In the genomic region with DNA sequence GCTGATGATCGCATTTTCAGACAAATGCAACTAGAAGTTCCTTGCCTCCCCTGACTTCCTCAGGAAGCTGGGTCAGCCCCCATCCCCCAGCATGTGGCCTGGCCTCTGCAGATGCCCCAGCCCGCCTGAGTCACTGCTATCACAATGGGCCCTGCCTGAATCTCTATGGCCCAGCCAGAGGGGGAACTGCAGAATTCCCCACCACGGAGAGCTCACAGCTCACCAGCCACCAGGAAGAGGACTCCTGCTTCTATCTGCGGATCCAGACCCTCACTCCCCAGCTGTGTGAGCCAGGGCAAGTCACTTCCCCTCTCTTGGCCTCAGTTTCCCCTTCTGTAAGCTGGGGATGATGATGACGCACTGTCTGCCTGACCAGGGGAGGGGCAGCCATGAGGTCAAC, we compare ENCODE assay signal across 10 cellular contexts. TPM values are rescaled to one million over a fixed set of nuclear protein-coding genes. Genes with fewer than 3 reads are reported as not detected.
DNase-seq lines count a peak whose midpoint lies in the region; ATAC-seq lines count a peak whose summit lies in the region.
"Had no signal": no experiment of that assay in that cellular context is flagged by ENCODE, and none has a peak within 500 bp of the region (broad histone marks: within the 10 kb centered on the region; RNA-seq: fewer than 3 reads in every experiment).

No MANE protein-coding gene starts in this region.

- H3K9me3 Mint-ChIP-seq in activated CD4-positive, alpha-beta memory T cell treated with anti-CD3 and anti-CD28 coated beads for 36 hours, result no peaks in the 10 kb centered on the region

- CTCF ChIA-PET in activated CD4-positive, alpha-beta memory T cell treated with anti-CD3 and anti-CD28 coated beads for 36 hours (lab: Charles Lee), result no interaction called here

- POLR2A ChIA-PET in activated CD4-positive, alpha-beta memory T cell treated with anti-CD3 and anti-CD28 coated beads for 36 hours (lab: Charles Lee), result no interaction called here

- H3K4me1 Mint-ChIP-seq in activated CD4-positive, alpha-beta memory T cell treated with anti-CD3 and anti-CD28 coated beads for 36 hours (ENCODE audit: low read depth), result peaks cover under 1% of the 10 kb centered on the region

- peaks cover 4% of the 10 kb centered on the region for H3K27me3 Mint-ChIP-seq in activated CD4-positive, alpha-beta memory T cell treated with anti-CD3 and anti-CD28 coated beads for 36 hours

- DNase-seq in AG08396 (ENCODE audit: low spot score) (peak; percentile 70), MV-4-11 (lab: John Stamatoyannopoulos, UW) (peak; percentile 87), dermis blood vessel endothelial cell (peak; percentile 98), medulla oblongata (ENCODE audit: extremely low spot score) (peak; percentile 69), T-helper 9 cell (no peak)
- DNase-seq in activated CD4-positive, alpha-beta memory T cell treated with anti-CD3 and anti-CD28 coated beads for 36 hours, result no peak
- DNase-seq: activated CD4-positive, alpha-beta T cell treated with anti-CD3 and anti-CD28 coated beads, Interleukin-2, amount 50 U/mL, for 1 hour had no signal

- ATAC-seq in GM19467 (IDR thresholded peaks at IDR 0.05; ENCODE audit: unreplicated experiment) (no peak), GM21526 (IDR thresholded peaks at IDR 0.05; ENCODE audit: low FRiP score, unreplicated experiment) (no peak)

- H3K4me3 Mint-ChIP-seq in activated CD4-positive, alpha-beta memory T cell treated with anti-CD3 and anti-CD28 coated beads for 36 hours, result no peak overlapping the region

- H3K27ac Mint-ChIP-seq in activated CD4-positive, alpha-beta memory T cell treated with anti-CD3 and anti-CD28 coated beads for 36 hours, result no peak overlapping the region

- intact Hi-C loops in activated CD4-positive, alpha-beta memory T cell treated with anti-CD3 and anti-CD28 coated beads for 36 hours (cut with micrococcal nuclease), result no loop called here

- H3K36me3 Mint-ChIP-seq in activated CD4-positive, alpha-beta memory T cell treated with anti-CD3 and anti-CD28 coated beads for 36 hours, result no peaks in the 10 kb centered on the region

RNA-seq across cellular contexts. Expression of gene PLXND1, which starts 6.9 kb away (rescaled TPM):
- 415 and 872 TPM in 2 replicates for total RNA-seq in dermis blood vessel endothelial cell
- total RNA-seq in activated CD4-positive, alpha-beta memory T cell treated with anti-CD3 and anti-CD28 coated beads for 36 hours, result 1 to 10 TPM; 7.2 to 8.6 TPM

RNA-seq across cellular contexts. Expression of gene H1-8, which starts 56.6 kb away (rescaled TPM):
- not detected in 2 replicates for total RNA-seq in dermis blood vessel endothelial cell
- not detected for total RNA-seq in activated CD4-positive, alpha-beta memory T cell treated with anti-CD3 and anti-CD28 coated beads for 36 hours
- total RNA-seq: G401 had no signal

Comparison
In these comparisons a context has a peak if more than half of its experiments do, and no peak if none do; other contexts are left out.
1. DNase-seq: peak in AG08396 (single experiment), MV-4-11 (single experiment), dermis blood vessel endothelial cell (single experiment) and medulla oblongata (single experiment); none in T-helper 9 cell (single experiment) and activated CD4-positive, alpha-beta memory T cell treated with anti-CD3 and anti-CD28 coated beads for 36 hours (single experiment).
2. RNA of gene PLXND1, which starts 6.9 kb away (total RNA-seq): 415 to 872 TPM in dermis blood vessel endothelial cell; 7.2 to 8.6 TPM in activated CD4-positive, alpha-beta memory T cell treated with anti-CD3 and anti-CD28 coated beads for 36 hours; every median in the first group is over 10 times any median in the second.